11 cellular contexts compared by ENCODE assay signal in the genomic region with DNA sequence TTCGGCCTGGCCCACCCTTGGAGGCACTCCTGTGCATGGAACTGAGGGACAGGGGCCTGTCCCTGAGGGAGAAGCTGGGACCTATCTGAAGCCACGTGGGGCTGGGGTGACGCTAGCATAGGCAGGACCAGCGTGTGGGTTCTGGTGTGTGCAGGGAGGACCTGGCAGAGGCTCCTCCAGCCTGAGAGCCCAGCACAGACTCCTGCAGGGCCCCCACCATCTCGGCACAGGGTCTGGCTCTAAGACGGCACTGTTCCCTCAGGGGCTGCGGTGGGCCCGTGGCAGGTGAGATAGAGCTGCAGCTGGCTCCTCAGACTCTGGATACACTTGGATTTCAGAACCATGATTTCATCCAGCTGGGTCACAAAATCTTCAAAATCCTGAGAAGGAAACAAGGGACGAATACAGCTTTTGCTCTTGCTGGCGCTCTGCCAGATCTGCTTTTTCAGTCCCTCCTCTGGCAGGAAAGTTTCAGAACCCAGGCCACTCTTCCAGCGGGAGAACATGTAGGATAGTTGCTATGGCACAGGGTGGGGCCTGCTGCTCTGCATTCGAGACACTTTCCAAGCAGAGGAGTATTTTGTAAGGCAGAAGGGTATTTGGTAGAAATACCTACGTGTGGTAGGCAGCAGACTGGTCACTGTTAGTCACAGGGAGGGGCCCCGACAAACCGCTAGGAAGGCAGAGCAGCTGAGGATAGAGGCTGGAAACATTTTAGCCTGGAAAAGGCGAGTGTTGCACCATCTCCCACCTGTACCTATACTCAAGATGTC.
A peak's percentile ranks its signal among the peaks of the same experiment; 100 is the strongest.
DNase-seq lines count a peak whose midpoint lies in the region; ATAC-seq and TF ChIP-seq lines count a peak whose summit lies in the region.
"Had no signal": no experiment of that assay in that cellular context is flagged by ENCODE, and none has a peak within 500 bp of the region (broad histone marks: within the 10 kb centered on the region; RNA-seq: fewer than 3 reads in every experiment).

No MANE protein-coding gene starts in this region.

- H3K4me1 ChIP-seq in mammary epithelial cell (ENCODE audit: insufficient read depth, low read length) (peaks cover 65% of the 10 kb centered on the region), left lung (peaks cover 0 to 6% of the 10 kb centered on the region in 2 donors), aorta (ENCODE audit: control insufficient read depth in 1 of 2, insufficient read depth in 2 of 2, low read length in 2 of 2) (no peaks in the 10 kb centered on the region)

- H2AFZ ChIP-seq in mammary epithelial cell (ENCODE audit: low read depth, low read length) = no peak overlapping the region

- peaks cover 17% of the 10 kb centered on the region for H3K79me2 ChIP-seq in mammary epithelial cell (ENCODE audit: insufficient read depth, low read length)

- CTCF ChIA-PET in mammary epithelial cell (lab: Charles Lee; ENCODE audit: low non-redundant PET) = interaction anchor here (0.5 to 1.1 kb wide), 9 partner anchors 30 to 262 kb away, joined by 3 to 9 read pairs (median 3); no protein-coding TSS in a partner anchor

- no peak for DNase-seq in Right ventricle myocardium inferior (ENCODE audit: missing footprints)
- DNase-seq in cardiac septum (ENCODE audit: low spot score) = no peak
- DNase-seq in mammary epithelial cell = peak; percentile 94
- DNase-seq in left lung = no peak
- peak in 1 of 2 donors; percentile 59 for DNase-seq in aorta
- no peak for DNase-seq in NCI-H1694 treated with DMSO at 0.1 percent for 48 hours (lab: John Stamatoyannopoulos, UW)
- DNase-seq in AML-193 (lab: John Stamatoyannopoulos, UW) = no peak
- DNase-seq in NCI-H1092 (lab: John Stamatoyannopoulos, UW) = no peak
- DNase-seq: cerebellar nuclear complex, Karpas-422, naive B cell had no signal

- TF ChIP-seq CTCF in mammary epithelial cell (conservative IDR thresholded peaks at IDR 0.05 in 1 of 2, IDR thresholded peaks at IDR 0.05 in 1 of 2; ENCODE audit: extremely low read depth in 1 of 2, insufficient read depth in 1 of 2, low read depth in 1 of 2, low read length in 2 of 2) (no peak), left lung (IDR thresholded peaks at IDR 0.05) (no peak)

- peak overlapping the region; percentile 50 for H3K9ac ChIP-seq in mammary epithelial cell (ENCODE audit: insufficient read depth, low read length)

- H3K9me3 ChIP-seq in mammary epithelial cell (replicated peaks; ENCODE audit: insufficient read depth, low read length) = no peaks in the 10 kb centered on the region
- no peaks in the 10 kb centered on the region for H3K9me3 ChIP-seq in left lung
- H3K9me3 ChIP-seq in aorta (ENCODE audit: control insufficient read depth, low read length) = no peaks in the 10 kb centered on the region

- in situ Hi-C loops in mammary epithelial cell (cut with MboI; ENCODE audit: low sequenced_read_pairs in 2 of 2) = loop anchor here in 1 of 2 donors (10.0 kb wide), 1 partner anchor 120 kb away; a partner anchor contains a TSS

- H3K4me2 ChIP-seq in mammary epithelial cell (ENCODE audit: insufficient read depth, low read depth, low read length) = peak overlapping the region; percentile 16

- H3K4me3 ChIP-seq in mammary epithelial cell (replicated peaks in 1 of 3; ENCODE audit: insufficient read depth in 1 of 3, low read depth in 2 of 3, low read length in 3 of 3) = no peak overlapping the region
- no peak overlapping the region for H3K4me3 ChIP-seq in left lung
- H3K4me3 ChIP-seq in aorta (ENCODE audit: low read length in 2 of 2) = no peak overlapping the region

- H3K36me3 ChIP-seq in mammary epithelial cell (ENCODE audit: insufficient read depth, low read length) (peaks cover 6% of the 10 kb centered on the region), left lung (peaks cover 0 to 88% of the 10 kb centered on the region in 2 donors), aorta (ENCODE audit: control insufficient read depth in 1 of 2, insufficient read depth in 2 of 2, low read length in 1 of 2) (no peaks in the 10 kb centered on the region)

- ATAC-seq in Right ventricle myocardium inferior (peak; percentile 7), left lung (peak; percentile 26), aorta (ENCODE audit: low FRiP score) (peak; percentile 6)

- H3K27ac ChIP-seq in mammary epithelial cell (ENCODE audit: insufficient read depth, low read depth, low read length) (peak overlapping the region; percentile 82), left lung (no peak overlapping the region), aorta (ENCODE audit: low read depth in 1 of 2, low read length in 2 of 2) (peak overlapping the region in 1 of 2 donors; percentile 55)

- H4K20me1 ChIP-seq in mammary epithelial cell (ENCODE audit: insufficient read depth, low read length) = no peaks in the 10 kb centered on the region

- intact Hi-C loops in Right ventricle myocardium inferior (cut with DNase I) (loop anchor here (5.0 to 10.0 kb wide), 6 partner anchors 77 to 470 kb away; a partner anchor contains a TSS), cardiac septum (cut with DNase I) (loop anchor here (2.0 to 10.0 kb wide), 8 partner anchors 77 to 437 kb away; a partner anchor contains a TSS), mammary epithelial cell (cut with micrococcal nuclease) (loop anchor here (1.0 to 10.0 kb wide), 7 partner anchors 75 to 348 kb away; a partner anchor contains a TSS), left lung (cut with DNase I) (no loop called here), aorta (cut with DNase I) (loop anchor here (5.0 to 10.0 kb wide), 4 partner anchors 77 to 440 kb away; a partner anchor contains a TSS)

- dilution Hi-C loops in mammary epithelial cell (cut with HindIII; ENCODE audit: low sequenced_read_pairs) = no loop called here

- WGBS in mammary epithelial cell (ENCODE audit: low coverage, missing lambda C conversion rate) = 7% methylated on average over 14 of the region's 16 CpGs
- 13 to 18% methylated on average over 16 of the region's 16 CpGs for WGBS in aorta, 2 donors

- BruUV-seq in mammary epithelial cell (replicated peaks; lab: Mats Ljungman, UMichigan) = TSS peak; percentile 48

- H3K27me3 ChIP-seq in mammary epithelial cell (ENCODE audit: insufficient read depth, low read length) = no peaks in the 10 kb centered on the region
- H3K27me3 ChIP-seq in left lung = no peaks in the 10 kb centered on the region
- no peaks in the 10 kb centered on the region for H3K27me3 ChIP-seq in aorta (ENCODE audit: control insufficient read depth in 1 of 2, insufficient read depth in 2 of 2, low read length in 1 of 2)

Comparison
In these comparisons a context has a peak if more than half of its experiments do, and no peak if none do; other contexts are left out.
1. intact Hi-C loops: an anchor here in Right ventricle myocardium inferior (5.0 to 10.0 kb wide), cardiac septum (2.0 to 10.0 kb wide), mammary epithelial cell (1.0 to 10.0 kb wide) and aorta (5.0 to 10.0 kb wide); none called in left lung.